Comparison of ENCODE assay signal across 24 cellular contexts in the genomic region with DNA sequence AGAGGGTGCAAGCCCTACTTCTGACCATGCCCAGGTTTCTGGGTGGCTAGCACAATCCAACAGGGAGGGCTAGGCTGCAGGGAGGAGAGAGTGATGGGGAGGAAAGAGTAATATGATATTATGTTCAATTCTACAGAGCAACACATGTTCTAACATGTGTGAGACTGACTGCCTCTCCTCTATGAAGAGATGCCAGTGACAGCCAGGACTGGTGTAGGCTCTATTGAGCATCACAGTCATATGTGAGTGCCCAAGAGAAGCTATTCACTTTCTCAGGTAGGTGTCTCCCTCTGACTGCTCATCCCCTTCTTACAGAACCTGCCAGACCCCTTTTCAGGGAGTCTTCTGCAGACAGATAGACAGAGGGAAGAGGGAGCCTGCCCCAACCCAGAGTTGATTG.
DNase-seq lines count a peak whose midpoint lies in the region; ATAC-seq and TF ChIP-seq lines count a peak whose summit lies in the region.
"Had no signal": no experiment of that assay in that cellular context is flagged by ENCODE, and none has a peak within 500 bp of the region (broad histone marks: within the 10 kb centered on the region; RNA-seq: fewer than 3 reads in every experiment).

No MANE protein-coding gene starts in this region.

- peak; percentile 32; the same call in 1 of the 2 replicates for TF ChIP-seq RAD21 in HCT116 (IDR thresholded peaks at IDR 0.05; ENCODE audit: low read depth)

- H3K36me3 ChIP-seq in HCT116 (ENCODE audit: control insufficient read depth in 1 of 2, insufficient read depth in 2 of 2, low read length in 2 of 2) (no peaks in the 10 kb centered on the region), OCI-LY7 (ENCODE audit: insufficient read depth, low read length) (no peaks in the 10 kb centered on the region), heart left ventricle (no peaks in the 10 kb centered on the region), H7 (replicated peaks; ENCODE audit: control insufficient read depth, insufficient read depth, low read length) (peaks cover 11% of the 10 kb centered on the region)
- H3K36me3 ChIP-seq: WERI-Rb-1 had no signal

- no TSS peak for BruUV-seq in HCT116 (replicated peaks; lab: Mats Ljungman, UMichigan)
- no TSS peak for BruUV-seq in OCI-LY7 (replicated peaks; lab: Mats Ljungman, UMichigan)

- H3K9ac ChIP-seq in HCT116 (ENCODE audit: low read length), result no peak overlapping the region
- H3K9ac ChIP-seq: parathyroid adenoma had no signal

- intact Hi-C loops in HCT116 (cut with micrococcal nuclease), result no loop called here
- intact Hi-C loops in OCI-LY7 (cut with micrococcal nuclease; ENCODE audit: unreplicated experiment), result no loop called here
- intact Hi-C loops in heart left ventricle (cut with DNase I), result no loop called here

- no peaks in the 10 kb centered on the region for H3K79me2 ChIP-seq in HCT116 (ENCODE audit: insufficient read depth, low read length)
- no peaks in the 10 kb centered on the region for H3K79me2 ChIP-seq in OCI-LY7 (ENCODE audit: insufficient read depth, low read depth, low read length)
- H3K79me2 ChIP-seq: parathyroid adenoma had no signal

- H3K4me1 ChIP-seq in HCT116 (ENCODE audit: control insufficient read depth in 1 of 2, insufficient read depth in 2 of 2, low read length in 2 of 2) (no peaks in the 10 kb centered on the region), OCI-LY7 (ENCODE audit: insufficient read depth, low read length, poor library complexity, severe bottlenecking) (no peaks in the 10 kb centered on the region), foreskin keratinocyte (no peaks in the 10 kb centered on the region), heart left ventricle (peaks cover 0 to 6% (median 0%) of the 10 kb centered on the region in 12 donors)
- H3K4me1 ChIP-seq: body of pancreas, parathyroid adenoma had no signal

- no peaks in the 10 kb centered on the region for H3K27me3 ChIP-seq in HCT116 (ENCODE audit: insufficient read depth, low read length)
- H3K27me3 ChIP-seq in foreskin keratinocyte, result no peaks in the 10 kb centered on the region
- no peaks in the 10 kb centered on the region for H3K27me3 ChIP-seq in heart left ventricle
- H3K27me3 ChIP-seq in H7 (ENCODE audit: control insufficient read depth, insufficient read depth, low read length), result no peaks in the 10 kb centered on the region
- H3K27me3 ChIP-seq: body of pancreas had no signal

- no peak for ATAC-seq in HCT116
- ATAC-seq in foreskin keratinocyte, result peak; percentile 34
- no peak for ATAC-seq in heart left ventricle
- ATAC-seq: activated T-helper 17 cell treated with anti-CD3 and anti-CD28 coated beads, Interleukin-2, amount 50 U/mL, for 72 hours; body of pancreas had no signal

- CTCF ChIA-PET in HCT116 (lab: Charles Lee), result no interaction called here
- CTCF ChIA-PET in OCI-LY7 (lab: Charles Lee; ENCODE audit: unreplicated experiment), result no interaction called here

- H3K27ac ChIP-seq in HCT116 (ENCODE audit: low read depth, low read length) (no peak overlapping the region), OCI-LY7 (ENCODE audit: low read depth, low read length, poor library complexity, severe bottlenecking) (no peak overlapping the region), foreskin keratinocyte (no peak overlapping the region), heart left ventricle (no peak overlapping the region)
- H3K27ac ChIP-seq: body of pancreas, dorsolateral prefrontal cortex, HL-60, parathyroid adenoma, skin epidermis, WERI-Rb-1 had no signal

- no peak overlapping the region for H3K4me2 ChIP-seq in HCT116 (ENCODE audit: low read length)
- no peak overlapping the region for H3K4me2 ChIP-seq in OCI-LY7 (ENCODE audit: low read length)

- H4K20me1 ChIP-seq in HCT116 (ENCODE audit: insufficient read depth), result no peaks in the 10 kb centered on the region
- no peaks in the 10 kb centered on the region for H4K20me1 ChIP-seq in OCI-LY7 (ENCODE audit: insufficient read depth, low read length)

- no peak for TF ChIP-seq CTCF in HCT116 (IDR thresholded peaks at IDR 0.05 in 2 of 3, conservative IDR thresholded peaks at IDR 0.05 in 1 of 3; ENCODE audit: borderline replicate concordance in 1 of 3, insufficient read depth in 1 of 3, low read depth in 2 of 3, low read length in 2 of 3)
- TF ChIP-seq CTCF in OCI-LY7 (conservative IDR thresholded peaks at IDR 0.05; ENCODE audit: low read length), result no peak
- peak; percentile 11 for TF ChIP-seq CTCF in foreskin keratinocyte (conservative IDR thresholded peaks at IDR 0.05)
- no peak for TF ChIP-seq CTCF in heart left ventricle (IDR thresholded peaks at IDR 0.05)

- H3K9me3 ChIP-seq in HCT116 (ENCODE audit: control insufficient read depth in 1 of 2, insufficient read depth in 1 of 2, low read depth in 1 of 2, low read length in 2 of 2) (no peaks in the 10 kb centered on the region), OCI-LY7 (ENCODE audit: low read length) (no peaks in the 10 kb centered on the region), heart left ventricle (no peaks in the 10 kb centered on the region)
- H3K9me3 ChIP-seq: body of pancreas had no signal

- RAD21 ChIA-PET in HCT116 (lab: Charles Lee; ENCODE audit: low non-redundant PET in 1 of 2, low total read pairs in 2 of 2, uncharacterized antibody in 2 of 2, unreplicated experiment in 2 of 2), result no interaction called here

- no peaks in the 10 kb centered on the region for H3K9me2 ChIP-seq in HCT116 (ENCODE audit: insufficient read depth)
- no peaks in the 10 kb centered on the region for H3K9me2 ChIP-seq in OCI-LY7 (ENCODE audit: insufficient read depth, low read length)

- POLR2A ChIA-PET in HCT116 (lab: Charles Lee) (no interaction called here), OCI-LY7 (lab: Charles Lee) (interaction anchor here (0.6 kb wide), 1 partner anchor 192 kb away, joined by 3 read pairs; no protein-coding TSS in a partner anchor)

- H3K4me3 ChIP-seq in HCT116 (replicated peaks in 1 of 2; ENCODE audit: low read depth in 1 of 2, low read length in 2 of 2), result no peak overlapping the region
- H3K4me3 ChIP-seq in OCI-LY7 (ENCODE audit: low read depth, low read length, poor library complexity, severe bottlenecking), result no peak overlapping the region
- H3K4me3 ChIP-seq in heart left ventricle, result no peak overlapping the region
- H3K4me3 ChIP-seq in H7 (ENCODE audit: insufficient read depth, low read depth, low read length), result no peak overlapping the region
- H3K4me3 ChIP-seq: body of pancreas, dorsolateral prefrontal cortex, skin epidermis had no signal

- TF ChIP-seq POLR2A in HCT116 (IDR thresholded peaks at IDR 0.05; ENCODE audit: borderline replicate concordance, extremely low read depth, insufficient read depth, insufficient read length) (no peak), heart left ventricle (IDR thresholded peaks at IDR 0.05) (no peak)

- no peak overlapping the region for H2AFZ ChIP-seq in HCT116 (ENCODE audit: low read depth, low read length, poor library complexity, severe bottlenecking)
- H2AFZ ChIP-seq in OCI-LY7 (ENCODE audit: low read length), result no peak overlapping the region
- H2AFZ ChIP-seq: parathyroid adenoma had no signal

- DNase-seq in NCI-H1092 (lab: John Stamatoyannopoulos, UW) (peak; percentile 8), NCI-H1092 treated with DMSO at 0.1 percent for 48 hours (lab: John Stamatoyannopoulos, UW) (no peak), HCT116 (ENCODE audit: low read depth, low spot score) (no peak), OCI-LY7 (ENCODE audit: low spot score) (peak; percentile 4), foreskin keratinocyte (peak in 1 of 2 donors; percentile 22), heart left ventricle (no peak), H7 (no peak), GM03348 (ENCODE audit: low spot score) (no peak)
- DNase-seq: activated CD4-positive, alpha-beta T cell treated with anti-CD3 and anti-CD28 coated beads for 48 hours; activated naive CD4-positive, alpha-beta T cell treated with anti-CD3 and anti-CD28 coated beads, Interleukin-2, amount 50 U/mL, for 16 hours; body of pancreas; HCEC 1CT; KG1; mammary epithelial cell; MM.1S; NCI-H1417 treated with DMSO at 0.1 percent for 48 hours; SIG-M5; stimulated activated naive CD4-positive, alpha-beta T cell; WERI-Rb-1 had no signal

TF ChIP-seq in HCT116, 20 proteins besides CTCF, POLR2A, EP300 and RAD21 (continues in another document):
- TF ChIP-seq EZH2 (IDR thresholded peaks at IDR 0.05) (no peak), ELF1 (IDR thresholded peaks at IDR 0.05; ENCODE audit: borderline replicate concordance, low read depth) (no peak), ZFX (IDR thresholded peaks at IDR 0.05) (no peak), CEBPB (IDR thresholded peaks at IDR 0.05; ENCODE audit: low read depth) (no peak), EZH2phosphoT487 (IDR thresholded peaks at IDR 0.05; ENCODE audit: borderline replicate concordance) (no peak), ZNF274 (IDR thresholded peaks at IDR 0.05; ENCODE audit: low read depth, low read length) (no peak), JUND (IDR thresholded peaks at IDR 0.05) (no peak), CBX3 (IDR thresholded peaks at IDR 0.05; ENCODE audit: low read depth) (no peak), FOSL1 (IDR thresholded peaks at IDR 0.05; ENCODE audit: low read depth) (no peak), POLR2AphosphoS5 (IDR thresholded peaks at IDR 0.05; ENCODE audit: low read depth, low read length) (no peak)
- TF ChIP-seq, protein P1, sequence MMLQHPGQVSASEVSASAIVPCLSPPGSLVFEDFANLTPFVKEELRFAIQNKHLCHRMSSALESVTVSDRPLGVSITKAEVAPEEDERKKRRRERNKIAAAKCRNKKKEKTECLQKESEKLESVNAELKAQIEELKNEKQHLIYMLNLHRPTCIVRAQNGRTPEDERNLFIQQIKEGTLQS (IDR thresholded peaks at IDR 0.05), result no peak

Comparison
In these comparisons a context has a peak if more than half of its experiments do, and no peak if none do; other contexts are left out.
1. DNase-seq: peak in NCI-H1092 (single experiment) and OCI-LY7 (single experiment); none in NCI-H1092 treated with DMSO at 0.1 percent for 48 hours (single experiment), HCT116 (single experiment), heart left ventricle (0 of 5), H7 (single experiment) and GM03348 (single experiment).